9 cellular contexts compared by ENCODE assay signal in the genomic region with DNA sequence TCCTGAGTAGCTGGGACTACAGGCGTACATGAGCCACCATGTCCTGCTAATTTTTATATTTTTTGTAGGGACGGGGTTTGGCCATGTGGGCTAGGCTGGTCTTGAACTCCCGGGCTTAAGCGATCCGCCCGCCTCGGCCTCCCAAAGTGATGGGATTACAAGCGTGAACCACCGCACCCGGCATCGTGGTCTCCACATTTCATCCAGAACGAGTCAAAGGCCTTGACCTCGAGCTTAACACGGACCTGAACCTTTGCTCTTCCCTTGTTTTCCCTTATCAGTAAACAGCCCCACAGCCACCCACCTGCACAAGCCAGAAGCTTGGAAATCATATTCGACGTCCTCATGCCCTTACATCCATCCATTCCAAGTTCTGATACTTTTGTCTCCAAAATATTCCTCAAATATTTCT. TPM values are rescaled to one million over a fixed set of nuclear protein-coding genes. Genes with fewer than 3 reads are reported as not detected.
DNase-seq lines count a peak whose midpoint lies in the region; TF ChIP-seq lines count a peak whose summit lies in the region.
"Had no signal": no experiment of that assay in that cellular context is flagged by ENCODE, and none has a peak within 500 bp of the region (broad histone marks: within the 10 kb centered on the region; RNA-seq: fewer than 3 reads in every experiment).

No MANE protein-coding gene starts in this region.

- peaks cover 2% of the 10 kb centered on the region for H3K27me3 Mint-ChIP-seq in nephron progenitor cell (ENCODE audit: low read depth, poor library complexity)

- H3K36me3 Mint-ChIP-seq in nephron progenitor cell (ENCODE audit: low read depth) = peaks cover 7% of the 10 kb centered on the region

- H3K9me3 Mint-ChIP-seq in nephron progenitor cell = no peaks in the 10 kb centered on the region

- H3K36me3 ChIP-seq in BLaER1 treated with 17β-estradiol and CSF1 and Interleukin-3, amounts not matched to agents 10 nM and 100 nM = peaks cover 0 to 15% (median 8%) of the 10 kb centered on the region in 11 experiments; a peak in 9 of 22 replicates

- H3K27me3 ChIP-seq in BLaER1 treated with 17β-estradiol and CSF1 and Interleukin-3, amounts not matched to agents 10 nM and 100 nM = no peaks in the 10 kb centered on the region
- H3K27me3 ChIP-seq in dorsolateral prefrontal cortex = no peaks in the 10 kb centered on the region

- TF ChIP-seq CTCF in LNCaP clone FGC (IDR thresholded peaks at IDR 0.05; ENCODE audit: control insufficient read depth, extremely low read depth, insufficient read depth) = no peak
- TF ChIP-seq CTCF in dorsolateral prefrontal cortex (IDR thresholded peaks at IDR 0.05 in 54 of 56, conservative IDR thresholded peaks at IDR 0.05 in 2 of 56; ENCODE audit: low read depth in 1 of 56, partially characterized antibody in 56 of 56) = no peak
- TF ChIP-seq CTCF in nephron progenitor cell (IDR thresholded peaks at IDR 0.05) = no peak
- TF ChIP-seq CTCF in GM13976 (IDR thresholded peaks at IDR 0.05; ENCODE audit: borderline replicate concordance, control extremely low read depth, extremely low read depth, insufficient read depth, missing control alignments) = no peak

- peak overlapping the region; percentile 97 for H3K4me3 Mint-ChIP-seq in nephron progenitor cell

- H3K4me2 ChIP-seq in BLaER1 treated with 17β-estradiol and CSF1 and Interleukin-3, amounts not matched to agents 10 nM and 100 nM = peak overlapping the region; percentile 87 to 99 (median 93)

- intact Hi-C loops in dorsolateral prefrontal cortex (cut with DNase I) = no loop called here

- peak overlapping the region; percentile 77 to 94 (median 84) for H3K4me3 ChIP-seq in BLaER1 treated with 17β-estradiol and CSF1 and Interleukin-3, amounts not matched to agents 10 nM and 100 nM
- peak overlapping the region; percentile 98 for H3K4me3 ChIP-seq in LNCaP clone FGC (ENCODE audit: low read depth, low read length)
- H3K4me3 ChIP-seq in dorsolateral prefrontal cortex = peak overlapping the region; percentile 55 to 100 (median 91)

- H3K9ac ChIP-seq in BLaER1 treated with 17β-estradiol and CSF1 and Interleukin-3, amounts not matched to agents 10 nM and 100 nM = peak overlapping the region; percentile 84 to 97 (median 90)

- in situ Hi-C loops in GM13976 (cut with MboI; ENCODE audit: low sequenced_read_pairs, unreplicated experiment) = no loop called here

- peaks cover 24 to 35% (median 31%) of the 10 kb centered on the region in 11 experiments; a peak in 20 of 22 replicates for H4K20me1 ChIP-seq in BLaER1 treated with 17β-estradiol and CSF1 and Interleukin-3, amounts not matched to agents 10 nM and 100 nM

- H3K27ac Mint-ChIP-seq in nephron progenitor cell = no peak overlapping the region

- H3K4me1 ChIP-seq in BLaER1 treated with 17β-estradiol and CSF1 and Interleukin-3, amounts not matched to agents 10 nM and 100 nM = peaks cover 35 to 60% (median 45%) of the 10 kb centered on the region in 10 experiments

- H3K9me3 ChIP-seq in BLaER1 treated with 17β-estradiol and CSF1 and Interleukin-3, amounts not matched to agents 10 nM and 100 nM (replicated peaks in 1 of 11) = no peaks in the 10 kb centered on the region

- peak overlapping the region; percentile 85 to 98 (median 91); a peak in 18 of 22 replicates for H3K27ac ChIP-seq in BLaER1 treated with 17β-estradiol and CSF1 and Interleukin-3, amounts not matched to agents 10 nM and 100 nM
- peak overlapping the region in 11 of 59 donors; percentile 80 to 98 (median 96) for H3K27ac ChIP-seq in dorsolateral prefrontal cortex

- H3K4me1 Mint-ChIP-seq in nephron progenitor cell = peaks cover 35% of the 10 kb centered on the region

- no peak for DNase-seq in LNCaP clone FGC (ENCODE audit: low read depth)
- peak in 1 of 10 donors; percentile 27 for DNase-seq in dorsolateral prefrontal cortex
- no peak for DNase-seq in nephron progenitor cell
- DNase-seq in globus pallidus (ENCODE audit: low spot score) = no peak
- DNase-seq in NCI-H1436 (lab: John Stamatoyannopoulos, UW) = no peak
- DNase-seq in glomerular visceral epithelial cell (ENCODE audit: extremely low spot score) = no peak
- DNase-seq in GM13976 (ENCODE audit: low spot score) = no peak
- DNase-seq: cerebellar nuclear complex had no signal

RNA-seq across cellular contexts. Expression of a gene that starts 1.3 kb away (rescaled TPM):
- 10 to 100 TPM; 40.8 to 75.9 (median 53.6) TPM for total RNA-seq in dorsolateral prefrontal cortex
